In genomic region chr19:40589723-40590429, GRCh38 we compare ENCODE assay signal across 22 cellular contexts.
"Had no signal": no experiment of that assay in that cellular context is flagged by ENCODE, and none has a peak within 500 bp of the region (broad histone marks: within the 10 kb centered on the region; RNA-seq: fewer than 3 reads in every experiment).

No MANE protein-coding gene starts in this region.

- H3K4me1 ChIP-seq: ascending aorta, esophagus muscularis mucosa had no signal

- H3K4me3 ChIP-seq: ascending aorta, dorsolateral prefrontal cortex, esophagus muscularis mucosa, hepatocyte, ovary, spleen had no signal

- H3K36me3 Mint-ChIP-seq: natural killer cell had no signal

- H3K9me3 ChIP-seq: ascending aorta, ovary, SK-N-SH had no signal

- H3K27me3 ChIP-seq: ascending aorta, dorsolateral prefrontal cortex, hepatocyte, ovary had no signal

- FAIRE-seq: bronchial epithelial cell, endometrium, TTC549, urothelium cell line had no signal

- H3K27ac ChIP-seq: ascending aorta, dorsolateral prefrontal cortex, esophagus muscularis mucosa, hepatocyte, ovary, spleen had no signal

- H3K4me2 ChIP-seq: hepatocyte, SK-N-SH had no signal

- H3K27ac Mint-ChIP-seq: activated CD8-positive, alpha-beta T cell treated with anti-CD3 and anti-CD28 coated beads, Interleukin-2, amount 10 ng/mL, durations not matched to agents 7 days and 5 days; activated naive CD8-positive, alpha-beta T cell treated with anti-CD3 and anti-CD28 coated beads, Interleukin-2, amount 50 U/mL, for 24 hours; activated T-cell treated with anti-CD3 and anti-CD28 coated beads, Interleukin-2, amount 50 U/mL, for 72 hours; WTC11 had no signal

- H3K9me3 Mint-ChIP-seq: activated naive CD8-positive, alpha-beta T cell treated with anti-CD3 and anti-CD28 coated beads, Interleukin-2, amount 50 U/mL, for 24 hours; activated T-cell treated with anti-CD3 and anti-CD28 coated beads, Interleukin-2, amount 50 U/mL, for 72 hours; natural killer cell had no signal

- H3K36me3 ChIP-seq: ovary had no signal

- ATAC-seq: activated CD8-positive, alpha-beta T cell treated with anti-CD3 and anti-CD28 coated beads, Interleukin-2, amount 10 ng/mL, durations not matched to agents 7 days and 5 days; activated naive CD8-positive, alpha-beta T cell treated with anti-CD3 and anti-CD28 coated beads, Interleukin-2, amount 50 U/mL, for 24 hours; activated T-cell treated with anti-CD3 and anti-CD28 coated beads, Interleukin-2, amount 50 U/mL, for 72 hours; left lobe of liver; natural killer cell; sciatic nerve; WTC11 had no signal

- H3K79me2 ChIP-seq: hepatocyte had no signal

- H3K4me3 Mint-ChIP-seq: activated CD8-positive, alpha-beta T cell treated with anti-CD3 and anti-CD28 coated beads, Interleukin-2, amount 10 ng/mL, durations not matched to agents 7 days and 5 days; activated naive CD8-positive, alpha-beta T cell treated with anti-CD3 and anti-CD28 coated beads, Interleukin-2, amount 50 U/mL, for 24 hours; activated T-cell treated with anti-CD3 and anti-CD28 coated beads, Interleukin-2, amount 50 U/mL, for 72 hours; natural killer cell; WTC11 had no signal

- H3K9ac ChIP-seq: SK-N-SH had no signal

- DNase-seq: activated CD4-positive, alpha-beta T cell treated with anti-CD3 and anti-CD28 coated beads for 48 hours; activated CD8-positive, alpha-beta memory T cell treated with anti-CD3 and anti-CD28 coated beads, Interleukin-2, amount 50 U/mL, for 4 hours; activated CD8-positive, alpha-beta T cell treated with anti-CD3 and anti-CD28 coated beads, Interleukin-2, amount 10 ng/mL, durations not matched to agents 7 days and 5 days; activated naive CD4-positive, alpha-beta T cell; activated naive CD8-positive, alpha-beta T cell treated with anti-CD3 and anti-CD28 coated beads, Interleukin-2, amount 50 U/mL, for 24 hours; activated T-cell treated with anti-CD3 and anti-CD28 coated beads, Interleukin-2, amount 50 U/mL, for 72 hours; dorsolateral prefrontal cortex; islet precursor cell; natural killer cell; ovary; SK-N-SH; spleen had no signal

- H2AFZ ChIP-seq: hepatocyte had no signal
